ENCODE assay signal across 18 cellular contexts in genomic region chr5:54040773-54041172, GRCh38.
DNase-seq lines count a peak whose midpoint lies in the region; ATAC-seq, FAIRE-seq and TF ChIP-seq lines count a peak whose summit lies in the region.
"Had no signal": no experiment of that assay in that cellular context is flagged by ENCODE, and none has a peak within 500 bp of the region (broad histone marks: within the 10 kb centered on the region; RNA-seq: fewer than 3 reads in every experiment).

No MANE protein-coding gene starts in this region.

- H3K4me1 ChIP-seq in mucosa of descending colon (ENCODE audit: low read depth) (peaks cover 11% of the 10 kb centered on the region), small intestine (ENCODE audit: control insufficient read depth in 2 of 2, insufficient read depth in 1 of 2, low read depth in 1 of 2, low read length in 1 of 2) (no peaks in the 10 kb centered on the region)

- H3K27ac ChIP-seq in small intestine (ENCODE audit: low read depth in 1 of 2, low read length in 1 of 2): no peak overlapping the region
- H3K27ac ChIP-seq: 22Rv1 had no signal

- H3K9me3 ChIP-seq in mucosa of descending colon (no peaks in the 10 kb centered on the region), small intestine (ENCODE audit: control insufficient read depth, low read depth) (no peaks in the 10 kb centered on the region)

- H3K4me3 ChIP-seq in mucosa of descending colon: no peak overlapping the region
- H3K4me3 ChIP-seq in small intestine (ENCODE audit: low read depth in 1 of 2, low read length in 2 of 2): no peak overlapping the region
- H3K4me3 ChIP-seq: GM23338 had no signal

- no peak for TF ChIP-seq CTCF in mucosa of descending colon (IDR thresholded peaks at IDR 0.05)

- no peak for FAIRE-seq in small intestine (lab: Jason Lieb, UNC)
- FAIRE-seq: D721Med, GM12892 had no signal

- intact Hi-C loops in left ventricle myocardium superior (cut with micrococcal nuclease): no loop called here
- intact Hi-C loops in left cardiac atrium (cut with DNase I): no loop called here
- intact Hi-C loops in mucosa of descending colon (cut with DNase I, micrococcal nuclease): no loop called here

- H3K36me3 ChIP-seq in mucosa of descending colon (ENCODE audit: low read depth): no peaks in the 10 kb centered on the region
- no peaks in the 10 kb centered on the region for H3K36me3 ChIP-seq in small intestine (ENCODE audit: control insufficient read depth in 2 of 2, insufficient read depth in 2 of 2, low read length in 2 of 2)

- WGBS in small intestine, 3 donors: 73 to 82% (median 74%) methylated on average over 1 of the region's 1 CpG

- peak; percentile 2 for DNase-seq in NCI-H748 (lab: John Stamatoyannopoulos, UW; ENCODE audit: unreplicated experiment)
- DNase-seq in NCI-H748 treated with DMSO at 0.1 percent for 48 hours (lab: John Stamatoyannopoulos, UW): no peak
- DNase-seq in left ventricle myocardium superior: no peak
- no peak for DNase-seq in left cardiac atrium
- DNase-seq in mucosa of descending colon: no peak
- no peak for DNase-seq in NCI-H2029 (lab: John Stamatoyannopoulos, UW)
- no peak for DNase-seq in small intestine
- DNase-seq: CD8-positive, alpha-beta T cell; COR-L47; DMS153; DMS79 treated with DMSO at 0.1 percent for 48 hours; EL; GDM1; H7 had no signal

- ATAC-seq in left ventricle myocardium superior (peak; percentile 58), left cardiac atrium (no peak), mucosa of descending colon (peak; percentile 53)
- ATAC-seq: CD8-positive, alpha-beta T cell; GM23338 had no signal

- H3K27me3 ChIP-seq in small intestine (ENCODE audit: control insufficient read depth in 2 of 2, insufficient read depth in 2 of 2, low read length in 2 of 2): no peaks in the 10 kb centered on the region

Comparison
In these comparisons a context has a peak if more than half of its experiments do, and no peak if none do; other contexts are left out.
1. ATAC-seq: peak in left ventricle myocardium superior (single experiment) and mucosa of descending colon (single experiment); none in left cardiac atrium (0 of 2).